ENCODE assay signal across 29 cellular contexts in the genomic region with DNA sequence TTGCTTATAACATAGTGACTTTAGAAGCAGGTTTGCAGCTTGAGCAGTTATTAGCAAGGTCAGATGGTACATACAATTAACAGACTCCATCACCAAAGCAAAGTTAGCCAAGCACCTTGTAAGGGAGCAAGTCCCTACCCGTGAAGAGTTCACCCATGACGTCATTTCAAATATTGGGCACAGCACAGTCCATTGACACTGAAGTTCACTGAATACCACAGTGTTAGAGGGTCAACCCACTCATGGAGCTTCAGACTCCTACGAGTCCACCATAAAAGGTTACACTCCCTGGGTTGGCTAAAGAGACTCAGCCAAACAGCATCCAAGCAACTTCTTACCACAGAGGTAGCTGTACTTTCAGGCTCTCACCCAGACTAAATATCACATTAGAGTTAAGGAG.
"Had no signal": no experiment of that assay in that cellular context is flagged by ENCODE, and none has a peak within 500 bp of the region (broad histone marks: within the 10 kb centered on the region; RNA-seq: fewer than 3 reads in every experiment).

No MANE protein-coding gene starts in this region.

- H3K4me3 ChIP-seq: body of pancreas, esophagus squamous epithelium, gastrocnemius medialis, ovary, prostate gland, smooth muscle cell, upper lobe of left lung, vagina had no signal

- DNase-seq: activated CD4-positive, alpha-beta T cell treated with anti-CD3 and anti-CD28 coated beads for 36 hours; activated CD4-positive, CD25-positive, alpha-beta regulatory T cell; activated CD8-positive, alpha-beta memory T cell treated with anti-CD3 and anti-CD28 coated beads, Interleukin-2, amount 10 ng/mL, durations not matched to agents 7 days and 5 days; activated CD8-positive, alpha-beta T cell treated with anti-CD3 and anti-CD28 coated beads, Interleukin-2, amount 10 ng/mL, durations not matched to agents 7 days and 5 days; activated effector memory CD4-positive, alpha-beta T cell treated with Interleukin-2 at 50 U/mL for 16 hours; activated naive CD4-positive, alpha-beta T cell treated with Interleukin-2 at 50 U/mL for 16 hours; activated T-cell treated with anti-CD3 and anti-CD28 coated beads, Interleukin-2, amount 50 U/mL, for 72 hours; anterior cingulate cortex; body of pancreas; cortex of kidney; esophagus squamous epithelium; gastrocnemius medialis; glutamatergic neuron; islet precursor cell; left cardiac atrium; left ventricle myocardium superior; nephron progenitor cell; ovary; stimulated activated CD4-positive, alpha-beta T cell treated with anti-CD3 and anti-CD28 coated beads, Interleukin-1b, Interleukin-23, amount 100 ng/mL, for 48 hours; stimulated activated CD4-positive, alpha-beta T cell treated with anti-CD3 and anti-CD28 coated beads, Interleukin-4, amount 100 ng/mL, for 4 hours; stimulated activated CD8-positive, alpha-beta memory T cell treated with anti-CD3 and anti-CD28 coated beads, Interleukin-4, amount 100 ng/mL, for 48 hours; stimulated activated naive CD8-positive, alpha-beta T cell treated with anti-CD3 and anti-CD28 coated beads, Interleukin-15, amount 100 ng/mL, for 72 hours; substantia nigra; upper lobe of left lung had no signal

- H3K27me3 ChIP-seq: body of pancreas, esophagus squamous epithelium, gastrocnemius medialis, neutrophil, ovary, upper lobe of left lung, vagina had no signal

- H3K36me3 ChIP-seq: esophagus squamous epithelium, gastrocnemius medialis, neutrophil, ovary, prostate gland, upper lobe of left lung, vagina had no signal

- H3K4me1 ChIP-seq: prostate gland had no signal

- H3K27ac ChIP-seq: body of pancreas, esophagus squamous epithelium, gastrocnemius medialis, neutrophil, ovary, prostate gland, vagina had no signal

- ATAC-seq: activated CD4-positive, alpha-beta T cell treated with anti-CD3 and anti-CD28 coated beads for 36 hours; activated CD8-positive, alpha-beta memory T cell treated with anti-CD3 and anti-CD28 coated beads, Interleukin-2, amount 10 ng/mL, durations not matched to agents 7 days and 5 days; activated CD8-positive, alpha-beta T cell treated with anti-CD3 and anti-CD28 coated beads, Interleukin-2, amount 10 ng/mL, durations not matched to agents 7 days and 5 days; activated T-cell treated with anti-CD3 and anti-CD28 coated beads, Interleukin-2, amount 50 U/mL, for 72 hours; body of pancreas; gastrocnemius medialis; left cardiac atrium; left ventricle myocardium superior; stimulated activated memory B cell treated with anti-CD40 and anti-IgM and Interleukin-4, amounts not matched to agents 10 μg/mL and 1 μg/mL and 100 μg/mL, for 72 hours; stimulated activated naive CD8-positive, alpha-beta T cell treated with anti-CD3 and anti-CD28 coated beads, Interleukin-15, amount 100 ng/mL, for 72 hours had no signal

- H3K9me3 ChIP-seq: body of pancreas, esophagus squamous epithelium, gastrocnemius medialis, neutrophil, ovary, prostate gland, upper lobe of left lung, vagina had no signal

- H3K4me2 ChIP-seq: smooth muscle cell had no signal
